Comparison of ENCODE assay signal across 10 cellular contexts in genomic region chr17:75365009-75365930, GRCh38. TPM values are rescaled to one million over a fixed set of nuclear protein-coding genes. Genes with fewer than 3 reads are reported as not detected.
DNase-seq lines count a peak whose midpoint lies in the region; ATAC-seq and TF ChIP-seq lines count a peak whose summit lies in the region.
"Had no signal": no experiment of that assay in that cellular context is flagged by ENCODE, and none has a peak within 500 bp of the region (broad histone marks: within the 10 kb centered on the region; RNA-seq: fewer than 3 reads in every experiment).

No MANE protein-coding gene starts in this region.

- TF ChIP-seq CTCF in nephron progenitor cell (IDR thresholded peaks at IDR 0.05) (no peak), PC-9 (conservative IDR thresholded peaks at IDR 0.05) (no peak)

- H3K27me3 Mint-ChIP-seq in IgD-negative memory B cell: no peaks in the 10 kb centered on the region
- no peaks in the 10 kb centered on the region for H3K27me3 Mint-ChIP-seq in activated CD8-positive, alpha-beta T cell treated with anti-CD3 and anti-CD28 coated beads, Interleukin-2, amount 10 ng/mL, durations not matched to agents 7 days and 5 days (ENCODE audit: low read depth)
- no peaks in the 10 kb centered on the region for H3K27me3 Mint-ChIP-seq in nephron progenitor cell (ENCODE audit: low read depth, poor library complexity)

- H3F3A ChIP-seq in PC-9 (ENCODE audit: insufficient read depth, low read depth): peaks cover 31% of the 10 kb centered on the region

- no peak overlapping the region for H2AFZ ChIP-seq in PC-9

- no peaks in the 10 kb centered on the region for H3K9me3 ChIP-seq in PC-9 (ENCODE audit: insufficient read depth, low read depth)

- H3K4me3 ChIP-seq in PC-9: no peak overlapping the region

- POLR2A ChIA-PET in activated CD8-positive, alpha-beta T cell treated with anti-CD3 and anti-CD28 coated beads, Interleukin-2, amount 10 ng/mL, durations not matched to agents 7 days and 5 days (lab: Charles Lee): interaction anchor here (0.7 kb wide), 1 partner anchor 28 kb away, joined by 4 read pairs; no protein-coding TSS in a partner anchor
- POLR2A ChIA-PET in PC-9 (lab: Charles Lee; ENCODE audit: unreplicated experiment): interaction anchor here (0.7 kb wide), 1 partner anchor 167 kb away, joined by 3 read pairs; no protein-coding TSS in a partner anchor

- peaks cover 91% of the 10 kb centered on the region for H3K79me2 ChIP-seq in PC-9 (ENCODE audit: low read depth)

- peaks cover 30% of the 10 kb centered on the region for H4K20me1 ChIP-seq in PC-9 (ENCODE audit: insufficient read depth)

- H3K27me3 ChIP-seq in PC-9 (ENCODE audit: insufficient read depth, low read depth): no peaks in the 10 kb centered on the region

- ATAC-seq in activated CD8-positive, alpha-beta T cell treated with anti-CD3 and anti-CD28 coated beads, Interleukin-2, amount 10 ng/mL, durations not matched to agents 7 days and 5 days: no peak
- no peak for ATAC-seq in HG02759 (IDR thresholded peaks at IDR 0.05; ENCODE audit: unreplicated experiment)
- ATAC-seq in GM21423 (IDR thresholded peaks at IDR 0.05; ENCODE audit: unreplicated experiment): no peak

- DNase-seq in DMS 273 (lab: John Stamatoyannopoulos, UW; ENCODE audit: unreplicated experiment) (peak; percentile 85), nephron progenitor cell (no peak), PC-9 (no peak)
- no peak for DNase-seq in activated CD8-positive, alpha-beta T cell treated with anti-CD3 and anti-CD28 coated beads, Interleukin-2, amount 10 ng/mL, durations not matched to agents 7 days and 5 days
- DNase-seq: DMS79, MM.1S had no signal

- H3K9me3 Mint-ChIP-seq in IgD-negative memory B cell (no peaks in the 10 kb centered on the region), nephron progenitor cell (no peaks in the 10 kb centered on the region)
- H3K9me3 Mint-ChIP-seq in activated CD8-positive, alpha-beta T cell treated with anti-CD3 and anti-CD28 coated beads, Interleukin-2, amount 10 ng/mL, durations not matched to agents 7 days and 5 days (ENCODE audit: insufficient read depth): no peaks in the 10 kb centered on the region

- H3K27ac Mint-ChIP-seq in IgD-negative memory B cell (peak overlapping the region; percentile 20 to 89 (median 36)), nephron progenitor cell (no peak overlapping the region)
- peak overlapping the region; percentile 13 for H3K27ac Mint-ChIP-seq in activated CD8-positive, alpha-beta T cell treated with anti-CD3 and anti-CD28 coated beads, Interleukin-2, amount 10 ng/mL, durations not matched to agents 7 days and 5 days

- no peaks in the 10 kb centered on the region for H3K36me3 Mint-ChIP-seq in IgD-negative memory B cell
- H3K36me3 Mint-ChIP-seq in activated CD8-positive, alpha-beta T cell treated with anti-CD3 and anti-CD28 coated beads, Interleukin-2, amount 10 ng/mL, durations not matched to agents 7 days and 5 days (ENCODE audit: low read depth): peaks cover 8% of the 10 kb centered on the region
- H3K36me3 Mint-ChIP-seq in nephron progenitor cell (ENCODE audit: low read depth): no peaks in the 10 kb centered on the region

- no peaks in the 10 kb centered on the region for H3K9me2 ChIP-seq in PC-9 (ENCODE audit: insufficient read depth)

- no peak overlapping the region for H3K27ac ChIP-seq in PC-9
- H3K27ac ChIP-seq: RWPE1 had no signal

- BruUV-seq in PC-9 (replicated peaks; lab: Mats Ljungman, UMichigan): no TSS peak

- H3K4me1 Mint-ChIP-seq in IgD-negative memory B cell (peaks cover 84 to 85% (median 85%) of the 10 kb centered on the region in 3 donors), nephron progenitor cell (peaks cover 70% of the 10 kb centered on the region)
- H3K4me1 Mint-ChIP-seq in activated CD8-positive, alpha-beta T cell treated with anti-CD3 and anti-CD28 coated beads, Interleukin-2, amount 10 ng/mL, durations not matched to agents 7 days and 5 days (ENCODE audit: low read depth): peaks cover 79% of the 10 kb centered on the region

- CTCF ChIA-PET in activated CD8-positive, alpha-beta T cell treated with anti-CD3 and anti-CD28 coated beads, Interleukin-2, amount 10 ng/mL, durations not matched to agents 7 days and 5 days (lab: Charles Lee): interaction anchor here (1.8 to 1.9 kb wide), 2 partner anchors 15 to 17 kb away, joined by 5 to 6 read pairs; no protein-coding TSS in a partner anchor
- CTCF ChIA-PET in PC-9 (lab: Charles Lee): no interaction called here

- no peak overlapping the region for H3K4me2 ChIP-seq in PC-9

- peaks cover 55% of the 10 kb centered on the region for H3K4me1 ChIP-seq in PC-9 (replicated peaks; ENCODE audit: insufficient read depth)

- intact Hi-C loops in PC-9 (cut with micrococcal nuclease; ENCODE audit: unreplicated experiment): no loop called here

- no peaks in the 10 kb centered on the region for H3K36me3 ChIP-seq in PC-9 (ENCODE audit: low read depth)

- H3K4me3 Mint-ChIP-seq in IgD-negative memory B cell (peak overlapping the region; percentile 12 to 85 (median 37)), nephron progenitor cell (peak overlapping the region; percentile 1)
- H3K4me3 Mint-ChIP-seq in activated CD8-positive, alpha-beta T cell treated with anti-CD3 and anti-CD28 coated beads, Interleukin-2, amount 10 ng/mL, durations not matched to agents 7 days and 5 days: no peak overlapping the region

RNA-seq across cellular contexts. Expression of gene GRB2, which starts 40.2 kb away (rescaled TPM):
- polyA plus RNA-seq in IgD-negative memory B cell: 333 TPM
- 100 to 1,000 TPM; 166 to 178 TPM for total RNA-seq in activated CD8-positive, alpha-beta T cell treated with anti-CD3 and anti-CD28 coated beads, Interleukin-2, amount 10 ng/mL, durations not matched to agents 7 days and 5 days
- total RNA-seq in PC-9 (2021): 75.3 and 81.3 TPM in 2 replicates
